ENCODE assay signal across 27 cellular contexts in genomic region chr10:104440221-104440620, GRCh38.
"Had no signal": no experiment of that assay in that cellular context is flagged by ENCODE, and none has a peak within 500 bp of the region (broad histone marks: within the 10 kb centered on the region; RNA-seq: fewer than 3 reads in every experiment).

No MANE protein-coding gene starts in this region.

- H3K9me3 Mint-ChIP-seq: activated T-cell treated with anti-CD3 and anti-CD28 coated beads, Interleukin-2, amount 50 U/mL, for 4 hours; activated T-helper 2 cell treated with anti-CD3 and anti-CD28 coated beads, Interferon-gamma antibody, Interleukin-2, Interleukin-4, amounts not matched to agents 10 μg/mL and 5 μg/mL and 100 μg/mL, durations not matched to agents 14 hours and 24 hours and 36 hours; immature natural killer cell; naive thymus-derived CD4-positive, alpha-beta T cell; neural crest cell; stimulated activated memory B cell treated with anti-CD40 and anti-IgM and Interleukin-4, amounts not matched to agents 10 μg/mL and 1 μg/mL and 100 μg/mL, for 72 hours; WTC11 had no signal

- H3K27ac Mint-ChIP-seq: activated naive CD8-positive, alpha-beta T cell; activated T-helper 2 cell treated with anti-CD3 and anti-CD28 coated beads, Interferon-gamma antibody, Interleukin-2, Interleukin-4, amounts not matched to agents 10 μg/mL and 5 μg/mL and 100 μg/mL, durations not matched to agents 14 hours and 24 hours and 36 hours; immature natural killer cell; naive thymus-derived CD4-positive, alpha-beta T cell; stimulated activated memory B cell treated with anti-CD40 and anti-IgM and Interleukin-4, amounts not matched to agents 10 μg/mL and 1 μg/mL and 100 μg/mL, for 72 hours; WTC11 had no signal

- H3K36me3 Mint-ChIP-seq: activated naive CD8-positive, alpha-beta T cell; immature natural killer cell; naive thymus-derived CD4-positive, alpha-beta T cell; stimulated activated memory B cell treated with anti-CD40 and anti-IgM and Interleukin-4, amounts not matched to agents 10 μg/mL and 1 μg/mL and 100 μg/mL, for 72 hours; WTC11 had no signal

- DNase-seq: activated CD4-positive, alpha-beta T cell treated with anti-CD3 and anti-CD28 coated beads, Interleukin-2, amount 50 U/mL, for 48 hours; activated CD8-positive, alpha-beta memory T cell treated with anti-CD3 and anti-CD28 coated beads, Interleukin-2, amount 50 U/mL, for 48 hours; activated naive CD4-positive, alpha-beta T cell; activated T-cell treated with anti-CD3 and anti-CD28 coated beads, Interleukin-2, amount 50 U/mL, for 4 hours; adrenal gland; cerebellar nuclear complex; esophagus squamous epithelium; foreskin melanocyte; immature natural killer cell; left lung; naive thymus-derived CD4-positive, alpha-beta T cell; occipital lobe; posterior cingulate gyrus; right lobe of liver; stimulated activated CD4-positive, alpha-beta T cell treated with anti-CD3 and anti-CD28 coated beads, Interleukin-15, amount 100 ng/mL, for 24 hours; trophoblast cell had no signal

- H3K36me3 ChIP-seq: adrenal gland, ascending aorta, esophagus squamous epithelium, left lung, right lobe of liver, vagina had no signal

- ATAC-seq: activated T-cell treated with anti-CD3 and anti-CD28 coated beads, Interleukin-2, amount 50 U/mL, for 4 hours; left lung; naive thymus-derived CD4-positive, alpha-beta T cell; right lobe of liver; stimulated activated memory B cell treated with anti-CD40 and anti-IgM and Interleukin-4, amounts not matched to agents 10 μg/mL and 1 μg/mL and 100 μg/mL, for 72 hours; WTC11 had no signal

- H3K27me3 ChIP-seq: adrenal gland, ascending aorta, esophagus squamous epithelium, hepatocyte, left lung, right lobe of liver, vagina had no signal

- H3K4me1 Mint-ChIP-seq: immature natural killer cell; naive thymus-derived CD4-positive, alpha-beta T cell; stimulated activated memory B cell treated with anti-CD40 and anti-IgM and Interleukin-4, amounts not matched to agents 10 μg/mL and 1 μg/mL and 100 μg/mL, for 72 hours had no signal

- H3K4me2 ChIP-seq: hepatocyte, smooth muscle cell had no signal

- H3K9me3 ChIP-seq: adrenal gland, ascending aorta, esophagus squamous epithelium, left lung, right lobe of liver, vagina had no signal

- H3K27ac ChIP-seq: adrenal gland, ascending aorta, coronary artery, esophagus squamous epithelium, hepatocyte, left lung, right lobe of liver, vagina had no signal

- H3K4me3 Mint-ChIP-seq: activated naive CD8-positive, alpha-beta T cell; activated T-cell treated with anti-CD3 and anti-CD28 coated beads, Interleukin-2, amount 50 U/mL, for 4 hours; immature natural killer cell; naive thymus-derived CD4-positive, alpha-beta T cell; neural crest cell; stimulated activated memory B cell treated with anti-CD40 and anti-IgM and Interleukin-4, amounts not matched to agents 10 μg/mL and 1 μg/mL and 100 μg/mL, for 72 hours; WTC11 had no signal

- H3K79me2 ChIP-seq: hepatocyte had no signal

- H2AFZ ChIP-seq: hepatocyte had no signal

- H3K4me3 ChIP-seq: adrenal gland, ascending aorta, coronary artery, esophagus squamous epithelium, hepatocyte, left lung, lung, right lobe of liver, smooth muscle cell, vagina had no signal

- H3K4me1 ChIP-seq: adrenal gland, esophagus squamous epithelium, right lobe of liver had no signal
